8 cellular contexts compared by ENCODE assay signal in genomic region chr19:6516018-6516658, GRCh38. TPM values are rescaled to one million over a fixed set of nuclear protein-coding genes. Genes with fewer than 3 reads are reported as not detected.
DNase-seq lines count a peak whose midpoint lies in the region; ATAC-seq and TF ChIP-seq lines count a peak whose summit lies in the region.

No MANE protein-coding gene starts in this region.

- H2BK120ac ChIP-seq in IMR-90 (ENCODE audit: low read depth, low read length) = no peak overlapping the region

- TF ChIP-seq POLR2A in IMR-90 (IDR thresholded peaks at IDR 0.05; ENCODE audit: low read depth, low read length) = no peak

- H3K9me1 ChIP-seq in IMR-90 (ENCODE audit: insufficient read depth, low read length) = 0 out of 2 replicates have a peak, but pooled peaks cover 2% of the 10 kb centered on the region

- in situ Hi-C loops in IMR-90 (cut with MboI; ENCODE audit: low sequenced_read_pairs) = loop anchor here (5.0 to 10.0 kb wide), 2 partner anchors 219 to 346 kb away; partner anchors contain the start of genes GPR108 and TRIP10

- no peaks in the 10 kb centered on the region for H3K4me1 ChIP-seq in IMR-90 (ENCODE audit: control insufficient read depth, insufficient read depth, low read length)
- H3K4me1 ChIP-seq in urinary bladder (ENCODE audit: insufficient read depth) = no peaks in the 10 kb centered on the region

- H3K4me3 Mint-ChIP-seq in CD14-positive monocyte = peak overlapping the region; percentile 98 to 100

- H3K4me3 ChIP-seq in IMR-90 (ENCODE audit: insufficient read depth, low read depth, low read length) (peak overlapping the region; percentile 48), SU-DHL-6 (ENCODE audit: insufficient read depth, low read length, poor library complexity, severe bottlenecking) (peak overlapping the region; percentile 54), urinary bladder (ENCODE audit: low read depth, low read length) (peak overlapping the region; percentile 42)

- no peak overlapping the region for H2AK5ac ChIP-seq in IMR-90 (ENCODE audit: low read depth, low read length)

- peak overlapping the region; percentile 83 to 97 (median 89) for H3K27ac Mint-ChIP-seq in CD14-positive monocyte

- POLR2A ChIA-PET in IMR-90 (lab: Charles Lee; ENCODE audit: unreplicated experiment) = interaction anchor here (0.6 kb wide), 1 partner anchor 114 kb away, joined by 6 read pairs; no protein-coding TSS in a partner anchor

- peaks cover 24% of the 10 kb centered on the region for H3K4me1 Mint-ChIP-seq in CD14-positive monocyte

- H3K9me2 ChIP-seq in SU-DHL-6 (replicated peaks; ENCODE audit: insufficient read depth, low read length) = no peaks in the 10 kb centered on the region

- peaks cover 0 to 4% (median 0%) of the 10 kb centered on the region in 7 donors for H3K9me3 Mint-ChIP-seq in CD14-positive monocyte

- H2AK9ac ChIP-seq in IMR-90 (replicated peaks; ENCODE audit: low read depth, low read length, poor library complexity) = peak overlapping the region; percentile 71

- H3K4me2 ChIP-seq in IMR-90 (ENCODE audit: low read depth, low read length) (peak overlapping the region; percentile 93), SU-DHL-6 (ENCODE audit: low read depth, low read length, poor library complexity, severe bottlenecking) (peak overlapping the region; percentile 74)

- H3F3A ChIP-seq in SU-DHL-6 (ENCODE audit: insufficient read depth) = peaks cover 30% of the 10 kb centered on the region

- H3K36me3 ChIP-seq in IMR-90 (ENCODE audit: control insufficient read depth, insufficient read depth, low read length) = no peaks in the 10 kb centered on the region
- H3K36me3 ChIP-seq in SU-DHL-6 (ENCODE audit: low read length) = no peaks in the 10 kb centered on the region
- no peaks in the 10 kb centered on the region for H3K36me3 ChIP-seq in urinary bladder (ENCODE audit: insufficient read depth)

- no peak overlapping the region for H2BK5ac ChIP-seq in IMR-90 (ENCODE audit: low read depth, low read length, poor library complexity, severe bottlenecking)

- H2BK20ac ChIP-seq in IMR-90 (ENCODE audit: low read depth, low read length) = no peak overlapping the region

- H4K8ac ChIP-seq in IMR-90 (ENCODE audit: low read depth in 2 of 2, low read length in 2 of 2) = no peak overlapping the region

- no peak overlapping the region for H3K4ac ChIP-seq in IMR-90 (ENCODE audit: low read depth, low read length)

- DNase-seq in CD14-positive monocyte (ENCODE audit: low spot score) (peak; percentile 85), IMR-90 (peak; percentile 72), left cardiac atrium (peak; percentile 95), posterior cingulate gyrus (peak; percentile 84 to 99 (median 94))

- peak; percentile 43 for ATAC-seq in GM19395 (IDR thresholded peaks at IDR 0.05; ENCODE audit: unreplicated experiment)
- peak; percentile 87 for ATAC-seq in IMR-90 (ENCODE audit: low read depth)
- peak; percentile 88 to 94 for ATAC-seq in left cardiac atrium

- no peak overlapping the region for H3K27ac ChIP-seq in IMR-90 (ENCODE audit: insufficient read depth, low read length)
- no peak overlapping the region for H3K27ac ChIP-seq in SU-DHL-6 (ENCODE audit: low read depth, low read length)
- H3K27ac ChIP-seq in angular gyrus (ENCODE audit: low read depth, low read length) = peak overlapping the region; percentile 90
- no peak overlapping the region for H3K27ac ChIP-seq in urinary bladder (ENCODE audit: low read depth)

- no peak overlapping the region for H2BK15ac ChIP-seq in IMR-90 (ENCODE audit: low read depth, low read length)

- no peaks in the 10 kb centered on the region for H4K20me1 ChIP-seq in IMR-90 (ENCODE audit: insufficient read depth, low read length)
- H4K20me1 ChIP-seq in SU-DHL-6 (ENCODE audit: low read depth, low read length) = no peaks in the 10 kb centered on the region

- no peak overlapping the region for H4K91ac ChIP-seq in IMR-90 (ENCODE audit: insufficient read depth, low read depth, low read length)

- no peaks in the 10 kb centered on the region for H3K27me3 ChIP-seq in IMR-90 (ENCODE audit: control insufficient read depth, insufficient read depth, low read length)
- no peaks in the 10 kb centered on the region for H3K27me3 ChIP-seq in SU-DHL-6 (ENCODE audit: low read length)

- H4K5ac ChIP-seq in IMR-90 (ENCODE audit: low read depth, low read length) = no peak overlapping the region

- H3K36me3 Mint-ChIP-seq in CD14-positive monocyte = no peaks in the 10 kb centered on the region

- dilution Hi-C loops in IMR-90 (cut with HindIII; ENCODE audit: low sequenced_read_pairs, unreplicated experiment) = no loop called here

- peak overlapping the region; percentile 18; the same call in 1 of the 2 replicates for H3K9ac ChIP-seq in IMR-90 (ENCODE audit: low read depth, low read length)
- H3K9ac ChIP-seq in SU-DHL-6 (ENCODE audit: low read length) = peak overlapping the region; percentile 66

- H3K79me1 ChIP-seq in IMR-90 (ENCODE audit: low read depth in 1 of 2, low read length in 2 of 2) = no peaks in the 10 kb centered on the region

- intact Hi-C loops in CD14-positive monocyte (cut with micrococcal nuclease) (loop anchor here (2.0 to 10.0 kb wide), 3 partner anchors 117 to 347 kb away; partner anchors contain the start of gene SH2D3A (in 2 of the 2)), IMR-90 (cut with micrococcal nuclease) (loop anchor here (2.0 kb wide), 1 partner anchor 221 kb away; the partner anchor contains the start of gene GPR108), left cardiac atrium (cut with DNase I) (loop anchor here (2.0 to 5.0 kb wide), 4 partner anchors 116 to 347 kb away; partner anchors contain the start of genes GPR108 (in 1 of the 2) and TRIP10 (in 1 of the 2)), posterior cingulate gyrus (cut with DNase I) (loop anchor here (1.0 to 2.0 kb wide), 2 partner anchors 116 to 347 kb away; no protein-coding TSS in a partner anchor)

- peak overlapping the region; percentile 93 for H2AFZ ChIP-seq in IMR-90 (replicated peaks; ENCODE audit: low read length, poor library complexity)
- H2AFZ ChIP-seq in SU-DHL-6 (ENCODE audit: low read depth, low read length, severe bottlenecking) = peak overlapping the region; percentile 78

- CTCF ChIA-PET in IMR-90 (lab: Yijun Ruan, JAX) = interaction anchor here (0.6 to 1.6 kb wide), 4 partner anchors 65 to 348 kb away, joined by 3 to 5 read pairs (median 4); partner anchors contain the start of gene GPR108

- no peak overlapping the region for H3K14ac ChIP-seq in IMR-90 (replicated peaks; ENCODE audit: low read depth, low read length)

- no peak overlapping the region for H3K23ac ChIP-seq in IMR-90 (ENCODE audit: low read depth, low read length)

- no TSS peak for BruUV-seq in IMR-90 (replicated peaks; lab: Mats Ljungman, UMichigan)

- WGBS in IMR-90 (ENCODE audit: extremely low coverage in 2 of 2, insufficient read length in 1 of 2), 2 experiments = 2% methylated on average over 17 of the region's 26 CpGs; no CpG with 5 or more reads in 1 of the 2 experiments
- WGBS in urinary bladder = 2% methylated on average over 26 of the region's 26 CpGs

- no peak overlapping the region; the same call in 1 of the 2 replicates for H3K56ac ChIP-seq in IMR-90 (ENCODE audit: extremely low read depth, insufficient read depth, low read length)

- H3K9me3 ChIP-seq in IMR-90 (ENCODE audit: control insufficient read depth, insufficient read depth, low read length) (no peaks in the 10 kb centered on the region), SU-DHL-6 (ENCODE audit: insufficient read depth, low read length) (no peaks in the 10 kb centered on the region)

- TF ChIP-seq CTCF in CD14-positive monocyte (IDR thresholded peaks at IDR 0.05) (no peak), IMR-90 (conservative IDR thresholded peaks at IDR 0.05; ENCODE audit: low read depth, low read length) (no peak), SU-DHL-6 (IDR thresholded peaks at IDR 0.05; ENCODE audit: insufficient read depth, low read length, poor library complexity, severe bottlenecking) (no peak)

- no peak for TF ChIP-seq RAD21 in IMR-90 (IDR thresholded peaks at IDR 0.05; ENCODE audit: low read length)

- H3K18ac ChIP-seq in IMR-90 (ENCODE audit: low read depth, low read length) = no peak overlapping the region

- H3K79me2 ChIP-seq in SU-DHL-6 (ENCODE audit: insufficient read depth, low read length) = no peaks in the 10 kb centered on the region

- H3K27me3 Mint-ChIP-seq in CD14-positive monocyte (ENCODE audit: low read depth in 3 of 3) = peaks cover 5 to 28% (median 20%) of the 10 kb centered on the region in 3 donors

RNA-seq across cellular contexts. Expression of gene TUBB4A, which starts 14.0 kb away (rescaled TPM):
- not detected for polyA plus RNA-seq in CD14-positive monocyte
- total RNA-seq in IMR-90 (2012; rRNA removed) = not detected in 2 replicates
- polyA plus RNA-seq in IMR-90 (2012; rRNA removed) = not detected in 2 replicates
- polyA plus RNA-seq in IMR-90 (2012; cell fraction: cytosol; rRNA removed) = not detected in 2 replicates
- not detected in 2 replicates for polyA plus RNA-seq in IMR-90 (2012; cell fraction: nucleus; rRNA removed; ENCODE audit: low replicate concordance)
- 1 to 10 TPM in 1 of 2 donors, under 1 TPM in 1; 0.94 to 4.2 TPM for total RNA-seq in left cardiac atrium
- 2.5 TPM for total RNA-seq in urinary bladder
- polyA plus RNA-seq in urinary bladder = 2.6 TPM

RNA-seq across cellular contexts. Expression of gene TNFSF9, which starts 14.7 kb away (rescaled TPM):
- polyA plus RNA-seq in CD14-positive monocyte (1 to 10 TPM; 4.3 to 4.9 TPM), IMR-90 (2012; rRNA removed) (0.10 and 0.11 TPM in 2 replicates), urinary bladder (0.91 TPM)
- total RNA-seq in IMR-90 (2012; rRNA removed) (not detected in 2 replicates), left cardiac atrium (under 1 TPM; 0.29 to 0.71 TPM), urinary bladder (0.53 TPM)
- polyA plus RNA-seq in IMR-90 (2012; cell fraction: cytosol; rRNA removed) = 0.18 and 0.19 TPM in 2 replicates
- 0.07 and 0.12 TPM in 2 replicates for polyA plus RNA-seq in IMR-90 (2012; cell fraction: nucleus; rRNA removed; ENCODE audit: low replicate concordance)

RNA-seq across cellular contexts. Expression of gene DENND1C, which starts 34.6 kb away (rescaled TPM):
- polyA plus RNA-seq in CD14-positive monocyte (10 to 100 TPM; 11.2 to 20.5 TPM), IMR-90 (2012; rRNA removed) (not detected in 2 replicates), urinary bladder (1.4 TPM)
- total RNA-seq in IMR-90 (2012; rRNA removed) (not detected in 2 replicates), left cardiac atrium (1 to 10 TPM; 1.1 to 1.9 TPM), urinary bladder (0.63 TPM)
- polyA plus RNA-seq in IMR-90 (2012; cell fraction: cytosol; rRNA removed) = not detected in 2 replicates
- polyA plus RNA-seq in IMR-90 (2012; cell fraction: nucleus; rRNA removed; ENCODE audit: low replicate concordance) = 0.12 and 0.32 TPM in 2 replicates

RNA-seq across cellular contexts. Expression of gene CRB3, which starts 52.1 kb away (rescaled TPM):
- polyA plus RNA-seq in CD14-positive monocyte (not detected), IMR-90 (2012; rRNA removed) (not detected in 2 replicates), urinary bladder (6.1 TPM)
- total RNA-seq in IMR-90 (2012; rRNA removed) (not detected in 2 replicates), left cardiac atrium (not detected), urinary bladder (4.4 TPM)
- 0.13 TPM in 1 of 2 replicates, not detected in the other for polyA plus RNA-seq in IMR-90 (2012; cell fraction: cytosol; rRNA removed)
- polyA plus RNA-seq in IMR-90 (2012; cell fraction: nucleus; rRNA removed; ENCODE audit: low replicate concordance) = 0.12 TPM in 1 of 2 replicates, not detected in the other

RNA-seq across cellular contexts. Expression of gene SLC25A23, which starts 56.5 kb away (rescaled TPM):
- polyA plus RNA-seq in CD14-positive monocyte (under 1 TPM in 1 of 2 donors, not detected in 1; 0.15 TPM), IMR-90 (2012; rRNA removed) (7.6 and 8.2 TPM in 2 replicates), urinary bladder (91.1 TPM)
- total RNA-seq in IMR-90 (2012; rRNA removed) (7.0 and 7.8 TPM in 2 replicates), left cardiac atrium (10 to 100 TPM; 58.8 to 69.2 TPM), urinary bladder (24.1 TPM)
- 10.1 and 15.8 TPM in 2 replicates for polyA plus RNA-seq in IMR-90 (2012; cell fraction: cytosol; rRNA removed)
- 9.0 and 17.1 TPM in 2 replicates for polyA plus RNA-seq in IMR-90 (2012; cell fraction: nucleus; rRNA removed; ENCODE audit: low replicate concordance)
